ENCODE assay signal across 8 cellular contexts in the genomic region with DNA sequence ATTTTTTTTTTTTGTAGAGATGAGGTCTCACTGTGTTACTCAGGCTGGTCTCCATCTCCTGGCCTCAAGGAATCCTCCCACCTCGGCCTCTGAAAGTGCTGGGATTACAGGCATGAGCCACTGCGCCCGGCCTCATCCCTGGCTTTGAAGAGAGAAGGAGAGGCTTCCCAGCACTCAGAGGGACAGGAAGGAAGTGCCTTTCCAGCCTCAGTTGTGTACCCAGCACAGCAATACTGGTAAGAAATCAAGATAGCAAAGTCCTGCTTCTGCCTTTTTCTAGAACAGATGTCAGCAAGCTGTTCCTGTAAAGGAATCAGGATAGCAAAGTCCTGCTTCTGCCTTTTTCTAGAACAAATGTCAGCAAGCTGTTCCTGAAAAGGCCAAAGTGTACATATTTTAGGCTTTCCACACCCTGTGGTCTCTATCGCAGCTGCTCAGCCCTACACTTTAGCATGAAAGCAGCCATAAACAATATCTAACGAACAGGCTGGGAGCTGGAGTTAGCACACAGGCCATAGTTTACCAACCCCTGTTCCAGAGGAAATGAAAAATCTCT. TPM values are rescaled to one million over a fixed set of nuclear protein-coding genes. Genes with fewer than 3 reads are reported as not detected.
DNase-seq lines count a peak whose midpoint lies in the region; ATAC-seq, FAIRE-seq and TF ChIP-seq lines count a peak whose summit lies in the region.
"Had no signal": no experiment of that assay in that cellular context is flagged by ENCODE, and none has a peak within 500 bp of the region (broad histone marks: within the 10 kb centered on the region; RNA-seq: fewer than 3 reads in every experiment).

No MANE protein-coding gene starts in this region.

- H3K9ac ChIP-seq in K562 (ENCODE audit: insufficient read depth in 1 of 2, low read depth in 2 of 2, low read length in 2 of 2): no peak overlapping the region

- no peak for FAIRE-seq in K562 (lab: Jason Lieb, UNC)

- H3K27ac ChIP-seq in K562 (ENCODE audit: extremely low read depth, low read depth, low read length): no peak overlapping the region
- peak overlapping the region; percentile 29 to 83 (median 52) for H3K27ac ChIP-seq in stomach

- TF ChIP-seq POLR2A in K562 (conservative IDR thresholded peaks at IDR 0.05) (no peak), stomach (IDR thresholded peaks at IDR 0.05) (no peak)

- H3K4me3 ChIP-seq in K562: no peak overlapping the region
- H3K4me3 ChIP-seq in stomach: no peak overlapping the region

- TF ChIP-seq CTCF in K562 (IDR thresholded peaks at IDR 0.05 in 2 of 3, conservative IDR thresholded peaks at IDR 0.05 in 1 of 3; ENCODE audit: insufficient read depth in 2 of 3, low read depth in 1 of 3, low read length in 3 of 3) (no peak), stomach (IDR thresholded peaks at IDR 0.05) (no peak)

- H3K9me3 ChIP-seq in K562 (replicated peaks; ENCODE audit: control insufficient read depth, insufficient read depth, low read depth, low read length) (no peaks in the 10 kb centered on the region), stomach (no peaks in the 10 kb centered on the region)

- H3K79me2 ChIP-seq in K562 (ENCODE audit: control insufficient read depth, insufficient read depth, low read length): no peaks in the 10 kb centered on the region

- DNase-seq in K562 (ENCODE audit: extremely low read depth in 1 of 4, low spot score in 3 of 4): no peak
- DNase-seq in iris pigment epithelial cell (ENCODE audit: low read depth): peak; percentile 54
- no peak for DNase-seq in stomach
- DNase-seq in ecto neural progenitor cell (ENCODE audit: low spot score): no peak
- no peak for DNase-seq in NCI-H69 (lab: John Stamatoyannopoulos, UW)
- no peak for DNase-seq in NCI-H1105 treated with DMSO at 0.1 percent for 48 hours (lab: John Stamatoyannopoulos, UW)
- DNase-seq: activated gamma-delta T cell, COR-L47 had no signal

- H4K20me1 ChIP-seq in K562 (replicated peaks; ENCODE audit: control insufficient read depth, insufficient read depth, low read length): 0 out of 2 replicates have a peak, but pooled peaks cover 3% of the 10 kb centered on the region

- no peak for ATAC-seq in K562

- TF ChIP-seq RAD21 in K562 (CRISPR knock-in tag; conservative IDR thresholded peaks at IDR 0.05 in 1 of 2, IDR thresholded peaks at IDR 0.05 in 1 of 2): no peak

- BruUV-seq in K562 (replicated peaks; lab: Mats Ljungman, UMichigan): no TSS peak

- H3K36me3 ChIP-seq in K562 (ENCODE audit: control insufficient read depth, insufficient read depth, low read length) (no peaks in the 10 kb centered on the region), stomach (no peaks in the 10 kb centered on the region)

- H3K27me3 ChIP-seq in K562 (ENCODE audit: control insufficient read depth in 2 of 2, insufficient read depth in 2 of 2, low read length in 2 of 2): no peaks in the 10 kb centered on the region
- H3K27me3 ChIP-seq in stomach: no peaks in the 10 kb centered on the region

- CTCF ChIA-PET in K562 (lab: Yijun Ruan, JAX; ENCODE audit: low intra/inter-chr PET ratio): no interaction called here

- POLR2A ChIA-PET in K562 (lab: Yijun Ruan, JAX): interaction anchor here (0.7 to 2.2 kb wide), 4 partner anchors 8 to 27 kb away, joined by 3 to 9 read pairs (median 4); a partner anchor contains a TSS

- no peaks in the 10 kb centered on the region for H3K9me1 ChIP-seq in K562 (ENCODE audit: control insufficient read depth, insufficient read depth, low read length)

- peak overlapping the region; percentile 27 for H2AFZ ChIP-seq in K562 (ENCODE audit: low read depth, low read length)

- peaks cover 10 to 16% of the 10 kb centered on the region in 2 experiments; a peak in 4 of 5 replicates for H3K4me1 ChIP-seq in K562 (replicated peaks in 1 of 2; ENCODE audit: control insufficient read depth in 2 of 2, insufficient read depth in 2 of 2, low read length in 2 of 2)
- H3K4me1 ChIP-seq in stomach: peaks cover 19 to 65% (median 37%) of the 10 kb centered on the region in 4 donors

- H3K4me2 ChIP-seq in K562 (ENCODE audit: insufficient read depth, low read length): no peak overlapping the region

- no peak for TF ChIP-seq EP300 in K562 (IDR thresholded peaks at IDR 0.05; ENCODE audit: low read length)
- TF ChIP-seq EP300 in stomach (IDR thresholded peaks at IDR 0.05): no peak

- intact Hi-C loops in K562 (cut with micrococcal nuclease) (no loop called here), stomach (cut with DNase I; ENCODE audit: low total_unique reads) (no loop called here)

- 66% methylated on average over 5 of the region's 5 CpGs for WGBS in K562 (ENCODE audit: insufficient coverage, low coverage, missing lambda C conversion rate)
- WGBS in stomach, 5 donors: 49 to 74% (median 60%) methylated on average over 5 of the region's 5 CpGs

- in situ Hi-C loops in K562 (cut with MboI): no loop called here

RNA-seq across cellular contexts. Expression of a gene that starts 6.3 kb away (rescaled TPM):
- 8.2 and 29.4 TPM in 2 replicates for total RNA-seq in K562 (2011; cell fraction: chromatin; rRNA removed; ENCODE audit: low replicate concordance)
- total RNA-seq in K562 (2011; cell fraction: nucleolus; rRNA removed): 32.4 and 37.9 TPM in 2 replicates
- total RNA-seq in K562 (2011; cell fraction: nucleoplasm; rRNA removed): 20.8 and 24.0 TPM in 2 replicates
- total RNA-seq in K562 (2014; rRNA removed): 18.6 and 28.2 TPM in 2 replicates
- 5.5 and 9.1 TPM in 2 replicates for total RNA-seq in K562 (2014; rRNA removed; fragmentation: Illumina TruSeq; extraction: Trizol)
- 16.8 and 17.6 TPM in 2 replicates for total RNA-seq in K562 (2015; rRNA removed; fragmentation: Illumina TruSeq; extraction: Trizol)
- total RNA-seq in K562 (2021): 28.7 and 29.3 TPM in 2 replicates
- 12.2 and 24.1 TPM in 2 replicates for polyA plus RNA-seq in K562 (2011; rRNA removed)
- polyA plus RNA-seq in K562 (2011; cell fraction: cytosol; rRNA removed): 41.5 and 45.1 TPM in 2 replicates
- polyA plus RNA-seq in K562 (2011; cell fraction: nucleus; rRNA removed): 26.5 and 28.2 TPM in 2 replicates
- 30.0 and 78.8 TPM in 2 replicates for polyA plus RNA-seq in K562 (2012)
- polyA plus RNA-seq in K562 (2014; fragmentation: Illumina TruSeq; extraction: Trizol): 25.8 and 26.5 TPM in 2 replicates
- 1 to 10 TPM; 2.8 to 6.6 TPM for polyA plus RNA-seq in K562 (2014; fragmentation: Nextera tagmentation; extraction: Ambion mirVana)
- 24.5 and 25.6 TPM in 2 replicates for polyA plus RNA-seq in K562 (2014; rRNA removed)
- 8.0 and 8.4 TPM in 2 replicates for polyA minus RNA-seq in K562 (2011; rRNA and poly(A)+ RNA removed)
- 11.8 and 17.6 TPM in 2 replicates for polyA minus RNA-seq in K562 (2011; cell fraction: cytosol; rRNA and poly(A)+ RNA removed)
- 8.2 and 11.1 TPM in 2 replicates for polyA minus RNA-seq in K562 (2011; cell fraction: nucleus; rRNA and poly(A)+ RNA removed)
- total RNA-seq in stomach: 100 to 1,000 TPM in 2 of 5 donors, 10 to 100 TPM in 3; 22.0 to 313 (median 70.1) TPM
- 10 to 100 TPM; 51.5 to 58.6 (median 53.2) TPM for polyA plus RNA-seq in stomach

RNA-seq across cellular contexts. Expression of a gene that starts 16.2 kb away (rescaled TPM):
- total RNA-seq in K562 (2011; cell fraction: chromatin; rRNA removed; ENCODE audit: low replicate concordance): 23.1 and 62.7 TPM in 2 replicates
- 46.3 and 47.2 TPM in 2 replicates for total RNA-seq in K562 (2011; cell fraction: nucleolus; rRNA removed)
- 25.7 and 30.1 TPM in 2 replicates for total RNA-seq in K562 (2011; cell fraction: nucleoplasm; rRNA removed)
- total RNA-seq in K562 (2014; rRNA removed) (9.8 and 12.3 TPM in 2 replicates), K562 (2014; rRNA removed; fragmentation: Illumina TruSeq; extraction: Trizol) (7.7 and 9.6 TPM in 2 replicates), K562 (2015; rRNA removed; fragmentation: Illumina TruSeq; extraction: Trizol) (9.7 and 11.3 TPM in 2 replicates), K562 (2021) (29.4 and 30.0 TPM in 2 replicates), stomach (10 to 100 TPM; 22.2 to 41.4 (median 32.5) TPM)
- polyA plus RNA-seq in K562 (2011; rRNA removed) (11.1 and 15.3 TPM in 2 replicates), K562 (2014; fragmentation: Illumina TruSeq; extraction: Trizol) (27.8 and 33.7 TPM in 2 replicates), K562 (2014; fragmentation: Nextera tagmentation; extraction: Ambion mirVana) (10 to 100 TPM in 1 of 2 experiments, 1 to 10 TPM in 1; 5.8 to 12.9 TPM), K562 (2014; rRNA removed) (18.9 and 20.0 TPM in 2 replicates), stomach (10 to 100 TPM; 21.0 to 25.1 (median 21.1) TPM)
- polyA plus RNA-seq in K562 (2011; cell fraction: cytosol; rRNA removed): 20.6 and 30.6 TPM in 2 replicates
- polyA plus RNA-seq in K562 (2011; cell fraction: nucleus; rRNA removed): 50.4 and 55.2 TPM in 2 replicates
- polyA plus RNA-seq in K562 (2012): 25.3 and 34.4 TPM in 2 replicates
- 10.7 and 11.1 TPM in 2 replicates for polyA minus RNA-seq in K562 (2011; rRNA and poly(A)+ RNA removed)
- polyA minus RNA-seq in K562 (2011; cell fraction: cytosol; rRNA and poly(A)+ RNA removed): 15.3 and 20.8 TPM in 2 replicates
- polyA minus RNA-seq in K562 (2011; cell fraction: nucleus; rRNA and poly(A)+ RNA removed): 29.6 and 39.9 TPM in 2 replicates

RNA-seq across cellular contexts. Expression of a gene that starts 27.1 kb away (rescaled TPM):
- 129 and 346 TPM in 2 replicates for total RNA-seq in K562 (2011; cell fraction: chromatin; rRNA removed; ENCODE audit: low replicate concordance)
- total RNA-seq in K562 (2011; cell fraction: nucleolus; rRNA removed): 275 and 312 TPM in 2 replicates
- 187 and 194 TPM in 2 replicates for total RNA-seq in K562 (2011; cell fraction: nucleoplasm; rRNA removed)
- total RNA-seq in K562 (2014; rRNA removed) (26.0 and 30.5 TPM in 2 replicates), K562 (2014; rRNA removed; fragmentation: Illumina TruSeq; extraction: Trizol) (16.1 and 21.2 TPM in 2 replicates), K562 (2015; rRNA removed; fragmentation: Illumina TruSeq; extraction: Trizol) (40.5 and 42.9 TPM in 2 replicates), K562 (2021) (51.9 and 53.0 TPM in 2 replicates), stomach (100 to 1,000 TPM in 3 of 5 donors, 10 to 100 TPM in 2; 29.9 to 292 (median 132) TPM)
- polyA plus RNA-seq in K562 (2011; rRNA removed) (28.3 and 44.7 TPM in 2 replicates), K562 (2014; fragmentation: Illumina TruSeq; extraction: Trizol) (60.3 and 61.7 TPM in 2 replicates), K562 (2014; fragmentation: Nextera tagmentation; extraction: Ambion mirVana) (10 to 100 TPM in 1 of 2 experiments, 1 to 10 TPM in 1; 8.8 to 12.4 TPM), K562 (2014; rRNA removed) (47.8 and 51.2 TPM in 2 replicates), stomach (10 to 100 TPM; 30.1 to 66.9 (median 48.4) TPM)
- 54.6 and 66.3 TPM in 2 replicates for polyA plus RNA-seq in K562 (2011; cell fraction: cytosol; rRNA removed)
- 192 and 235 TPM in 2 replicates for polyA plus RNA-seq in K562 (2011; cell fraction: nucleus; rRNA removed)
- polyA plus RNA-seq in K562 (2012): 60.5 and 80.5 TPM in 2 replicates
- 32.6 and 38.8 TPM in 2 replicates for polyA minus RNA-seq in K562 (2011; rRNA and poly(A)+ RNA removed)
- 32.9 and 38.3 TPM in 2 replicates for polyA minus RNA-seq in K562 (2011; cell fraction: cytosol; rRNA and poly(A)+ RNA removed)
- 74.4 and 74.6 TPM in 2 replicates for polyA minus RNA-seq in K562 (2011; cell fraction: nucleus; rRNA and poly(A)+ RNA removed)

RNA-seq across cellular contexts. Expression of a gene that starts 27.3 kb away (rescaled TPM):
- total RNA-seq in K562 (2011; cell fraction: chromatin; rRNA removed; ENCODE audit: low replicate concordance): 0.69 and 3.4 TPM in 2 replicates
- total RNA-seq in K562 (2011; cell fraction: nucleolus; rRNA removed): 3.7 and 4.2 TPM in 2 replicates
- total RNA-seq in K562 (2011; cell fraction: nucleoplasm; rRNA removed): 1.5 and 1.8 TPM in 2 replicates
- total RNA-seq in K562 (2014; rRNA removed) (1.5 and 1.7 TPM in 2 replicates), K562 (2014; rRNA removed; fragmentation: Illumina TruSeq; extraction: Trizol) (not detected in 2 replicates), K562 (2015; rRNA removed; fragmentation: Illumina TruSeq; extraction: Trizol) (0.54 and 0.72 TPM in 2 replicates), K562 (2021) (1.2 and 1.9 TPM in 2 replicates), stomach (10 to 100 TPM in 2 of 5 donors, 1 to 10 TPM in 2, not detected in 1; 3.9 to 29.9 (median 9.6) TPM)
- polyA plus RNA-seq in K562 (2011; rRNA removed) (0.22 and 0.83 TPM in 2 replicates), K562 (2014; fragmentation: Illumina TruSeq; extraction: Trizol) (0.46 and 0.61 TPM in 2 replicates), K562 (2014; fragmentation: Nextera tagmentation; extraction: Ambion mirVana) (under 1 TPM; 0.30 to 0.32 TPM), K562 (2014; rRNA removed) (1.0 and 1.1 TPM in 2 replicates), stomach (1 to 10 TPM; 3.3 to 3.8 (median 3.7) TPM)
- polyA plus RNA-seq in K562 (2011; cell fraction: cytosol; rRNA removed): 0.59 and 1.2 TPM in 2 replicates
- 1.7 and 2.3 TPM in 2 replicates for polyA plus RNA-seq in K562 (2011; cell fraction: nucleus; rRNA removed)
- polyA plus RNA-seq in K562 (2012): 0.81 and 2.2 TPM in 2 replicates
- polyA minus RNA-seq in K562 (2011; rRNA and poly(A)+ RNA removed): 0.72 TPM in 1 of 2 replicates, not detected in the other
- polyA minus RNA-seq in K562 (2011; cell fraction: cytosol; rRNA and poly(A)+ RNA removed): not detected in 2 replicates
- 2.3 and 3.1 TPM in 2 replicates for polyA minus RNA-seq in K562 (2011; cell fraction: nucleus; rRNA and poly(A)+ RNA removed)

RNA-seq across cellular contexts. Expression of a gene that starts 30.8 kb away (rescaled TPM):
- 1.9 TPM in 1 of 2 replicates, not detected in the other for total RNA-seq in K562 (2011; cell fraction: chromatin; rRNA removed; ENCODE audit: low replicate concordance)
- 1.6 and 2.2 TPM in 2 replicates for total RNA-seq in K562 (2011; cell fraction: nucleolus; rRNA removed)
- total RNA-seq in K562 (2011; cell fraction: nucleoplasm; rRNA removed): 1.2 and 1.6 TPM in 2 replicates
- total RNA-seq in K562 (2014; rRNA removed): 0.68 and 1.4 TPM in 2 replicates
- total RNA-seq in K562 (2014; rRNA removed; fragmentation: Illumina TruSeq; extraction: Trizol): not detected in 2 replicates
- total RNA-seq in K562 (2015; rRNA removed; fragmentation: Illumina TruSeq; extraction: Trizol): 0.22 and 0.45 TPM in 2 replicates
- total RNA-seq in K562 (2021): 0.49 and 0.95 TPM in 2 replicates
- 0.21 and 0.53 TPM in 2 replicates for polyA plus RNA-seq in K562 (2011; rRNA removed)
- 0.38 and 0.48 TPM in 2 replicates for polyA plus RNA-seq in K562 (2011; cell fraction: cytosol; rRNA removed)
- polyA plus RNA-seq in K562 (2011; cell fraction: nucleus; rRNA removed): 1.3 and 1.8 TPM in 2 replicates
- 0.57 and 0.84 TPM in 2 replicates for polyA plus RNA-seq in K562 (2012)
- polyA plus RNA-seq in K562 (2014; fragmentation: Illumina TruSeq; extraction: Trizol): 0.39 and 0.42 TPM in 2 replicates
- polyA plus RNA-seq in K562 (2014; fragmentation: Nextera tagmentation; extraction: Ambion mirVana): not detected
- polyA plus RNA-seq in K562 (2014; rRNA removed): 0.63 and 0.73 TPM in 2 replicates
- polyA minus RNA-seq in K562 (2011; rRNA and poly(A)+ RNA removed): not detected in 2 replicates
- polyA minus RNA-seq in K562 (2011; cell fraction: cytosol; rRNA and poly(A)+ RNA removed): not detected in 2 replicates
- 0.67 TPM in 1 of 2 replicates, not detected in the other for polyA minus RNA-seq in K562 (2011; cell fraction: nucleus; rRNA and poly(A)+ RNA removed)
- 10 to 100 TPM in 2 of 5 donors, 1 to 10 TPM in 1, not detected in 2; 4.2 to 15.5 (median 13.9) TPM for total RNA-seq in stomach
- under 1 TPM in 2 of 3 donors, not detected in 1; 0.50 to 0.85 TPM for polyA plus RNA-seq in stomach
